In genomic region chr5:23400951-23401350, GRCh38 we compare ENCODE assay signal across 35 cellular contexts.
"Had no signal": no experiment of that assay in that cellular context is flagged by ENCODE, and none has a peak within 500 bp of the region (broad histone marks: within the 10 kb centered on the region; RNA-seq: fewer than 3 reads in every experiment).

No MANE protein-coding gene starts in this region.

- H3K4me3 ChIP-seq: MG63, PC-9, SJCRH30, SK-N-MC had no signal

- H3K27me3 ChIP-seq: MG63, SJCRH30 had no signal

- H3K9me3 ChIP-seq: SJCRH30 had no signal

- H3K27ac ChIP-seq: PC-9, RWPE1, SJCRH30, SK-N-MC had no signal

- H3K4me1 ChIP-seq: SJCRH30 had no signal

- DNase-seq: Kasumi-1, MG63, NCI-H1048, NCI-H1092 treated with DMSO at 0.1 percent for 48 hours, NCI-H1105 treated with DMSO at 0.1 percent for 48 hours, NCI-H1417, NCI-H1436, NCI-H146, NCI-H1694, NCI-H187, NCI-H1930, NCI-H2029 treated with DMSO at 0.1 percent for 48 hours, NCI-H2081 treated with DMSO at 0.1 percent for 48 hours, NCI-H2107, NCI-H2171, NCI-H226, NCI-H446 treated with DMSO at 0.1 percent for 48 hours, NCI-H510A, NCI-H524, NCI-H526, NCI-H69, NCI-H748 treated with DMSO at 0.1 percent for 48 hours, NCI-H82, PC-9, SHP77, SIG-M5, SJCRH30, SW 1271, T-helper 1 cell had no signal

- ATAC-seq: Panc1, Right ventricle myocardium inferior, SK-N-SH treated with all-trans-retinoic acid at 6 μM for 48 hours had no signal

- H3K4me2 ChIP-seq: PC-9 had no signal

- FAIRE-seq: RCC 7860 had no signal

- H3K36me3 ChIP-seq: MG63, SJCRH30 had no signal
